16 cellular contexts compared by ENCODE assay signal in genomic region chr5:36648426-36648825, GRCh38. TPM values are rescaled to one million over a fixed set of nuclear protein-coding genes. Genes with fewer than 3 reads are reported as not detected.
"Had no signal": no experiment of that assay in that cellular context is flagged by ENCODE, and none has a peak within 500 bp of the region (broad histone marks: within the 10 kb centered on the region; RNA-seq: fewer than 3 reads in every experiment).

No MANE protein-coding gene starts in this region.

- FAIRE-seq: keratinocyte had no signal

- DNase-seq: activated CD4-positive, alpha-beta T cell treated with anti-CD3 and anti-CD28 coated beads for 1 hour; activated CD4-positive, alpha-beta T cell treated with anti-CD3 and anti-CD28 coated beads, Interleukin-2, amount 50 U/mL, for 1 hour; activated T-cell treated with anti-CD3 and anti-CD28 coated beads, Interleukin-2, amount 50 U/mL, for 1 hour; endodermal cell; esophagus squamous epithelium; gastrocnemius medialis; naive thymus-derived CD8-positive, alpha-beta T cell; stimulated activated CD4-positive, alpha-beta T cell treated with anti-CD3 and anti-CD28 coated beads, Interleukin-4, amount 100 ng/mL, for 24 hours; stimulated activated naive CD4-positive, alpha-beta T cell treated with Interleukin-2 at 50 U/mL for 16 hours; T-helper 2 cell; upper lobe of left lung had no signal

- ATAC-seq: activated naive CD4-positive, alpha-beta T cell treated with anti-CD3 and anti-CD28 coated beads, Interleukin-2, amount 50 U/mL, for 72 hours; gastrocnemius medialis; naive thymus-derived CD8-positive, alpha-beta T cell had no signal

- H3K4me1 Mint-ChIP-seq: naive thymus-derived CD8-positive, alpha-beta T cell had no signal

- H3K27ac Mint-ChIP-seq: activated naive CD4-positive, alpha-beta T cell treated with anti-CD3 and anti-CD28 coated beads, Interleukin-2, amount 50 U/mL, for 72 hours; endodermal cell; naive thymus-derived CD8-positive, alpha-beta T cell had no signal

- H3K4me3 ChIP-seq: ascending aorta, coronary artery, esophagus squamous epithelium, gastrocnemius medialis, lung, upper lobe of left lung had no signal

- H3K9me3 Mint-ChIP-seq: endodermal cell; naive thymus-derived CD8-positive, alpha-beta T cell had no signal

- H3K4me3 Mint-ChIP-seq: endodermal cell; naive thymus-derived CD8-positive, alpha-beta T cell had no signal

- H3K27ac ChIP-seq: ascending aorta, coronary artery, esophagus squamous epithelium, upper lobe of left lung had no signal

- H3K9me3 ChIP-seq: ascending aorta, esophagus squamous epithelium, gastrocnemius medialis, upper lobe of left lung had no signal

- H3K36me3 ChIP-seq: ascending aorta, esophagus squamous epithelium, gastrocnemius medialis, upper lobe of left lung had no signal

- H3K27me3 ChIP-seq: ascending aorta, esophagus squamous epithelium, gastrocnemius medialis, upper lobe of left lung had no signal

- H3K36me3 Mint-ChIP-seq: activated naive CD4-positive, alpha-beta T cell treated with anti-CD3 and anti-CD28 coated beads, Interleukin-2, amount 50 U/mL, for 72 hours; naive thymus-derived CD8-positive, alpha-beta T cell had no signal

RNA-seq across cellular contexts. Expression of gene SLC1A3, which starts 42.0 kb away (rescaled TPM):
- total RNA-seq: naive thymus-derived CD8-positive, alpha-beta T cell had no signal
- polyA plus RNA-seq: naive thymus-derived CD8-positive, alpha-beta T cell had no signal
